ENCODE assay signal across 22 cellular contexts in genomic region chr9:120038342-120038741, GRCh38.
"Had no signal": no experiment of that assay in that cellular context is flagged by ENCODE, and none has a peak within 500 bp of the region (broad histone marks: within the 10 kb centered on the region; RNA-seq: fewer than 3 reads in every experiment).

No MANE protein-coding gene starts in this region.

- H3K9me3 ChIP-seq: MG63, SJSA1 had no signal

- DNase-seq: IMR-90, Karpas-422, KG1, MG63, NCI-H1092, NCI-H1105 treated with DMSO at 0.1 percent for 48 hours, NCI-H1417 treated with DMSO at 0.1 percent for 48 hours, NCI-H187, NCI-H2029, NCI-H2081 treated with DMSO at 0.1 percent for 48 hours, NCI-H2171, NCI-H226, NCI-H446, NCI-H510A, NCI-H524 treated with DMSO at 0.1 percent for 48 hours, NCI-H82, Right ventricle myocardium superior, RPMI8226, SIG-M5 had no signal

- H3K4me1 ChIP-seq: SJSA1 had no signal

- H3K4me3 ChIP-seq: MG63, SJSA1, SK-N-MC had no signal

- H3K27ac ChIP-seq: SJSA1, SK-N-MC had no signal

- H3K36me3 ChIP-seq: MG63, SJSA1 had no signal

- H3K27me3 ChIP-seq: MG63, SJSA1 had no signal

- FAIRE-seq: RCC 7860 had no signal
